Comparison of ENCODE assay signal across 1 cellular context in genomic region chr4:36757623-36758311, GRCh38.
TF ChIP-seq lines count a peak whose summit lies in the region.

No MANE protein-coding gene starts in this region.

TF ChIP-seq in K562, 482 proteins besides CTCF, POLR2A, EP300 and RAD21 (continued from another document and continues in another):
- TF ChIP-seq RERE (CRISPR knock-in tag; IDR thresholded peaks at IDR 0.05; ENCODE audit: borderline replicate concordance): no peak
- peak; percentile 72; the same call in 1 of the 2 replicates for TF ChIP-seq NR4A1 (CRISPR knock-in tag; IDR thresholded peaks at IDR 0.05)
- peak; percentile 94 for TF ChIP-seq NR4A1 (tag; IDR thresholded peaks at IDR 0.05)
- TF ChIP-seq SMARCA5 (IDR thresholded peaks at IDR 0.05): no peak
- TF ChIP-seq CREB5 (CRISPR knock-in tag; IDR thresholded peaks at IDR 0.05): 0 out of 2 replicates have a peak, but pooled peaks have one; percentile 24
- TF ChIP-seq KDM4B (IDR thresholded peaks at IDR 0.05; ENCODE audit: borderline replicate concordance in 2 of 2, low read depth in 1 of 2): no peak
- TF ChIP-seq IFI16 (CRISPR knock-in tag; IDR thresholded peaks at IDR 0.05): no peak
- no peak for TF ChIP-seq KAT8 (IDR thresholded peaks at IDR 0.05; ENCODE audit: low read depth)
- no peak for TF ChIP-seq JUNB (CRISPR knock-in tag; conservative IDR thresholded peaks at IDR 0.05)
- TF ChIP-seq ZNF699 (CRISPR knock-in tag; IDR thresholded peaks at IDR 0.05; ENCODE audit: insufficient replicate concordance): no peak
- TF ChIP-seq ILK (tag; IDR thresholded peaks at IDR 0.05; ENCODE audit: borderline replicate concordance, low read depth): peak; percentile 80
- TF ChIP-seq PHB2 (IDR thresholded peaks at IDR 0.05; ENCODE audit: low read depth): no peak
- peak; percentile 64; the same call in 1 of the 2 replicates for TF ChIP-seq ZNF644 (tag; IDR thresholded peaks at IDR 0.05; ENCODE audit: low read depth)
- TF ChIP-seq MAX (CRISPR knock-in tag; IDR thresholded peaks at IDR 0.05): no peak
- no peak for TF ChIP-seq SLC30A9 (CRISPR knock-in tag; IDR thresholded peaks at IDR 0.05)
- no peak for TF ChIP-seq PURB (CRISPR knock-in tag; IDR thresholded peaks at IDR 0.05; ENCODE audit: low read depth)
- no peak for TF ChIP-seq SRSF9 (IDR thresholded peaks at IDR 0.05; ENCODE audit: borderline replicate concordance, low read depth, low read length)
- TF ChIP-seq MEF2A (IDR thresholded peaks at IDR 0.05; ENCODE audit: control insufficient read depth, low read depth, low read length): no peak
- no peak for TF ChIP-seq ZHX1 (conservative IDR thresholded peaks at IDR 0.05; ENCODE audit: low read length)
- no peak for TF ChIP-seq SMC3 (conservative IDR thresholded peaks at IDR 0.05; ENCODE audit: insufficient read depth, low read depth, low read length)
- TF ChIP-seq BCL6 (CRISPR knock-in tag; IDR thresholded peaks at IDR 0.05): no peak
- no peak for TF ChIP-seq ZZZ3 (IDR thresholded peaks at IDR 0.05)
- no peak for TF ChIP-seq ZNF609 (CRISPR knock-in tag; IDR thresholded peaks at IDR 0.05; ENCODE audit: borderline replicate concordance)
- 0 out of 2 replicates have a peak, but pooled peaks have one; percentile 55 for TF ChIP-seq BACH1 (tag; IDR thresholded peaks at IDR 0.05)
- no peak for TF ChIP-seq ZKSCAN8 (CRISPR knock-in tag; IDR thresholded peaks at IDR 0.05)
- peak; percentile 74; the same call in 1 of the 2 replicates for TF ChIP-seq ZNF584 (CRISPR knock-in tag; IDR thresholded peaks at IDR 0.05; ENCODE audit: low read depth)
- no peak for TF ChIP-seq RBM39 (optimal IDR thresholded peaks at IDR 0.05; ENCODE audit: low read depth, low read length)
- TF ChIP-seq U2AF2 (optimal IDR thresholded peaks at IDR 0.05; ENCODE audit: low read depth, low read length): no peak
- TF ChIP-seq ZNF551 (CRISPR knock-in tag; IDR thresholded peaks at IDR 0.05): no peak
- TF ChIP-seq SRSF1 (IDR thresholded peaks at IDR 0.05; ENCODE audit: low read depth, low read length): no peak
- TF ChIP-seq ZC3H11A (IDR thresholded peaks at IDR 0.05; ENCODE audit: low read depth, low read length): no peak
- TF ChIP-seq, protein P1, sequence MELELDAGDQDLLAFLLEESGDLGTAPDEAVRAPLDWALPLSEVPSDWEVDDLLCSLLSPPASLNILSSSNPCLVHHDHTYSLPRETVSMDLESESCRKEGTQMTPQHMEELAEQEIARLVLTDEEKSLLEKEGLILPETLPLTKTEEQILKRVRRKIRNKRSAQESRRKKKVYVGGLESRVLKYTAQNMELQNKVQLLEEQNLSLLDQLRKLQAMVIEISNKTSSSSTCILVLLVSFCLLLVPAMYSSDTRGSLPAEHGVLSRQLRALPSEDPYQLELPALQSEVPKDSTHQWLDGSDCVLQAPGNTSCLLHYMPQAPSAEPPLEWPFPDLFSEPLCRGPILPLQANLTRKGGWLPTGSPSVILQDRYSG (tag; conservative IDR thresholded peaks at IDR 0.05; ENCODE audit: low read depth): peak; percentile 96
- TF ChIP-seq ZBTB11 (CRISPR knock-in tag; IDR thresholded peaks at IDR 0.05): 0 out of 6 replicates have a peak, but pooled peaks of 1 of the 3 experiments have one; percentile 41
- no peak for TF ChIP-seq TSC22D4 (tag; IDR thresholded peaks at IDR 0.05)
- TF ChIP-seq MAFG (tag; conservative IDR thresholded peaks at IDR 0.05): no peak
- TF ChIP-seq ETV6 (IDR thresholded peaks at IDR 0.05; ENCODE audit: borderline replicate concordance in 1 of 2, low read depth in 2 of 2, low read length in 1 of 2): no peak
- no peak for TF ChIP-seq ETV6 (CRISPR knock-in tag; IDR thresholded peaks at IDR 0.05; ENCODE audit: borderline replicate concordance)
- TF ChIP-seq ZNF740 (CRISPR knock-in tag; IDR thresholded peaks at IDR 0.05): no peak
- peak in 1 of 2 experiments; percentile 79; a peak in 1 of 4 replicates for TF ChIP-seq ZNF740 (tag; IDR thresholded peaks at IDR 0.05)
- peak; percentile 93 for TF ChIP-seq KLF6 (CRISPR knock-in tag; IDR thresholded peaks at IDR 0.05; ENCODE audit: borderline replicate concordance)
- no peak for TF ChIP-seq ZNF384 (IDR thresholded peaks at IDR 0.05; ENCODE audit: low read depth, low read length)
- peak; percentile 86; the same call in 1 of the 2 replicates for TF ChIP-seq ZNF76 (CRISPR knock-in tag; IDR thresholded peaks at IDR 0.05; ENCODE audit: borderline replicate concordance)
- no peak for TF ChIP-seq YY1 (IDR thresholded peaks at IDR 0.05; ENCODE audit: borderline replicate concordance in 1 of 3, control insufficient read depth in 1 of 3, extremely low read depth in 1 of 3, insufficient read depth in 3 of 3, insufficient read length in 1 of 3, insufficient replicate concordance in 2 of 3, low read depth in 1 of 3, low read length in 2 of 3)
